14 cellular contexts compared by ENCODE assay signal in genomic region chr17:31609331-31609730, GRCh38.
"Had no signal": no experiment of that assay in that cellular context is flagged by ENCODE, and none has a peak within 500 bp of the region (broad histone marks: within the 10 kb centered on the region; RNA-seq: fewer than 3 reads in every experiment).

No MANE protein-coding gene starts in this region.

- H3K27ac ChIP-seq: ascending aorta, gastroesophageal sphincter, pancreas, testis, upper lobe of right lung had no signal

- DNase-seq: activated CD4-positive, alpha-beta T cell treated with anti-CD3 and anti-CD28 coated beads for 48 hours; activated CD8-positive, alpha-beta T cell treated with anti-CD3 and anti-CD28 coated beads, Interleukin-2, amount 10 ng/mL, durations not matched to agents 7 days and 5 days; activated naive CD4-positive, alpha-beta T cell treated with Interleukin-2 at 50 U/mL for 16 hours; activated T-cell treated with anti-CD3 and anti-CD28 coated beads for 4 hours; left colon; pancreas; stimulated activated CD4-positive, alpha-beta T cell treated with anti-CD3 and anti-CD28 coated beads, Interleukin-1b, Interleukin-23, amount 100 ng/mL, for 48 hours; stimulated activated naive CD8-positive, alpha-beta T cell treated with anti-CD3 and anti-CD28 coated beads, Interleukin-15, amount 100 ng/mL, for 72 hours; T-helper 17 cell; testis; upper lobe of right lung had no signal

- H3K4me3 ChIP-seq: ascending aorta, gastroesophageal sphincter, lung, pancreas, testis, upper lobe of right lung had no signal

- H3K4me1 ChIP-seq: ascending aorta, gastroesophageal sphincter, pancreas, testis, upper lobe of right lung had no signal

- H3K27me3 ChIP-seq: ascending aorta, gastroesophageal sphincter, pancreas, testis, upper lobe of right lung had no signal

- H3K9me3 ChIP-seq: ascending aorta, gastroesophageal sphincter, pancreas, testis, upper lobe of right lung had no signal

- H3K36me3 ChIP-seq: ascending aorta, gastroesophageal sphincter, pancreas, upper lobe of right lung had no signal
